ENCODE assay signal across 31 cellular contexts in genomic region chr6:159079367-159079766, GRCh38. TPM values are rescaled to one million over a fixed set of nuclear protein-coding genes. Genes with fewer than 3 reads are reported as not detected.
A peak's percentile ranks its signal among the peaks of the same experiment; 100 is the strongest.
DNase-seq lines count a peak whose midpoint lies in the region; ATAC-seq and TF ChIP-seq lines count a peak whose summit lies in the region.
"Had no signal": no experiment of that assay in that cellular context is flagged by ENCODE, and none has a peak within 500 bp of the region (broad histone marks: within the 10 kb centered on the region; RNA-seq: fewer than 3 reads in every experiment).

No MANE protein-coding gene starts in this region.

- H3K27ac ChIP-seq in upper lobe of right lung (no peak overlapping the region), suprapubic skin (no peak overlapping the region)
- H3K27ac ChIP-seq: dorsolateral prefrontal cortex, gastrocnemius medialis, sigmoid colon had no signal

- H3K36me3 ChIP-seq in upper lobe of right lung = no peaks in the 10 kb centered on the region
- no peaks in the 10 kb centered on the region for H3K36me3 ChIP-seq in suprapubic skin
- H3K36me3 ChIP-seq: gastrocnemius medialis, sigmoid colon had no signal

- H3K27me3 ChIP-seq in upper lobe of right lung = no peaks in the 10 kb centered on the region
- peaks cover 10% of the 10 kb centered on the region for H3K27me3 ChIP-seq in suprapubic skin
- H3K27me3 ChIP-seq: gastrocnemius medialis had no signal

- intact Hi-C loops in activated naive CD4-positive, alpha-beta T cell treated with anti-CD3 and anti-CD28 coated beads for 36 hours (cut with micrococcal nuclease) = no loop called here
- intact Hi-C loops in upper lobe of right lung (cut with DNase I) = no loop called here
- intact Hi-C loops in natural killer cell (cut with micrococcal nuclease) = no loop called here

- H3K4me1 ChIP-seq in upper lobe of right lung = no peaks in the 10 kb centered on the region
- H3K4me1 ChIP-seq in suprapubic skin = no peaks in the 10 kb centered on the region
- H3K4me1 ChIP-seq: gastrocnemius medialis, sigmoid colon had no signal

- H3K27me3 Mint-ChIP-seq in activated naive CD4-positive, alpha-beta T cell treated with anti-CD3 and anti-CD28 coated beads for 36 hours (ENCODE audit: low read depth) = no peaks in the 10 kb centered on the region
- H3K27me3 Mint-ChIP-seq in activated naive CD4-positive, alpha-beta T cell treated with anti-CD3 and anti-CD28 coated beads, Interleukin-2, amount 10 ng/mL, durations not matched to agents 7 days and 5 days = peaks cover 23% of the 10 kb centered on the region
- no peaks in the 10 kb centered on the region for H3K27me3 Mint-ChIP-seq in activated T-helper 17 cell treated with anti-CD3 and anti-CD28 coated beads, Interleukin-2, amount 50 U/mL, for 72 hours
- H3K27me3 Mint-ChIP-seq in naive B cell (no peaks in the 10 kb centered on the region), immature natural killer cell (ENCODE audit: low read depth in 3 of 3) (peaks cover 0 to 4% (median 4%) of the 10 kb centered on the region in 3 donors), natural killer cell (ENCODE audit: low read depth in 2 of 2) (no peaks in the 10 kb centered on the region)
- H3K27me3 Mint-ChIP-seq: naive thymus-derived CD8-positive, alpha-beta T cell; T-helper 17 cell had no signal

- H3K4me3 Mint-ChIP-seq in activated naive CD4-positive, alpha-beta T cell treated with anti-CD3 and anti-CD28 coated beads for 36 hours = no peak overlapping the region
- no peak overlapping the region for H3K4me3 Mint-ChIP-seq in activated naive CD4-positive, alpha-beta T cell treated with anti-CD3 and anti-CD28 coated beads, Interleukin-2, amount 10 ng/mL, durations not matched to agents 7 days and 5 days
- H3K4me3 Mint-ChIP-seq in activated T-helper 17 cell treated with anti-CD3 and anti-CD28 coated beads, Interleukin-2, amount 50 U/mL, for 72 hours = peak overlapping the region; percentile 57
- H3K4me3 Mint-ChIP-seq in naive B cell (peak overlapping the region in 2 of 8 donors; percentile 20 to 86), immature natural killer cell (no peak overlapping the region), natural killer cell (no peak overlapping the region)
- H3K4me3 Mint-ChIP-seq: brain had no signal

- H3K4me1 Mint-ChIP-seq in activated naive CD4-positive, alpha-beta T cell treated with anti-CD3 and anti-CD28 coated beads for 36 hours (ENCODE audit: low read depth) = peaks cover 50% of the 10 kb centered on the region
- peaks cover 19% of the 10 kb centered on the region for H3K4me1 Mint-ChIP-seq in activated naive CD4-positive, alpha-beta T cell treated with anti-CD3 and anti-CD28 coated beads, Interleukin-2, amount 10 ng/mL, durations not matched to agents 7 days and 5 days
- H3K4me1 Mint-ChIP-seq in activated T-helper 17 cell treated with anti-CD3 and anti-CD28 coated beads, Interleukin-2, amount 50 U/mL, for 72 hours = peaks cover 15% of the 10 kb centered on the region
- H3K4me1 Mint-ChIP-seq in naive B cell = peaks cover 43 to 75% (median 60%) of the 10 kb centered on the region in 3 donors
- peaks cover 25 to 55% of the 10 kb centered on the region in 2 donors for H3K4me1 Mint-ChIP-seq in immature natural killer cell
- peaks cover 36 to 43% of the 10 kb centered on the region in 2 donors for H3K4me1 Mint-ChIP-seq in natural killer cell

- H3K9me3 ChIP-seq in upper lobe of right lung = no peaks in the 10 kb centered on the region
- no peaks in the 10 kb centered on the region for H3K9me3 ChIP-seq in suprapubic skin
- H3K9me3 ChIP-seq: gastrocnemius medialis, sigmoid colon, SK-N-SH had no signal

- 47% methylated on average over 3 of the region's 3 CpGs for WGBS in suprapubic skin

- TF ChIP-seq EP300 in suprapubic skin (IDR thresholded peaks at IDR 0.05) = no peak

- no peak for ATAC-seq in activated T-helper 17 cell treated with anti-CD3 and anti-CD28 coated beads, Interleukin-2, amount 50 U/mL, for 72 hours (replicated peaks)
- no peak for ATAC-seq in naive B cell (ENCODE audit: low read depth in 2 of 2)
- ATAC-seq in upper lobe of right lung = no peak
- ATAC-seq in natural killer cell = no peak
- ATAC-seq: gastrocnemius medialis had no signal

- H3K27ac Mint-ChIP-seq in activated naive CD4-positive, alpha-beta T cell treated with anti-CD3 and anti-CD28 coated beads for 36 hours = peak overlapping the region; percentile 89
- no peak overlapping the region for H3K27ac Mint-ChIP-seq in activated naive CD4-positive, alpha-beta T cell treated with anti-CD3 and anti-CD28 coated beads, Interleukin-2, amount 10 ng/mL, durations not matched to agents 7 days and 5 days
- H3K27ac Mint-ChIP-seq in activated T-helper 17 cell treated with anti-CD3 and anti-CD28 coated beads, Interleukin-2, amount 50 U/mL, for 72 hours = no peak overlapping the region
- peak overlapping the region in 4 of 6 donors; percentile 53 to 92 (median 69) for H3K27ac Mint-ChIP-seq in naive B cell
- no peak overlapping the region for H3K27ac Mint-ChIP-seq in immature natural killer cell
- peak overlapping the region in 1 of 2 donors; percentile 59 for H3K27ac Mint-ChIP-seq in natural killer cell
- H3K27ac Mint-ChIP-seq: brain had no signal

- no peak overlapping the region for H3K4me3 ChIP-seq in upper lobe of right lung
- no peak overlapping the region for H3K4me3 ChIP-seq in suprapubic skin
- H3K4me3 ChIP-seq: dorsolateral prefrontal cortex, gastrocnemius medialis, sigmoid colon had no signal

- CTCF ChIA-PET in activated naive CD4-positive, alpha-beta T cell treated with anti-CD3 and anti-CD28 coated beads for 36 hours (lab: Charles Lee) = interaction anchor here (1.0 to 2.0 kb wide), 4 partner anchors 10 to 30 kb away, joined by 3 to 14 read pairs (median 6); no protein-coding TSS in a partner anchor
- CTCF ChIA-PET in activated naive CD4-positive, alpha-beta T cell treated with anti-CD3 and anti-CD28 coated beads, Interleukin-2, amount 10 ng/mL, durations not matched to agents 7 days and 5 days (lab: Charles Lee) = interaction anchor here (1.2 to 1.4 kb wide), 2 partner anchors 12 to 30 kb away, joined by 3 to 4 read pairs; no protein-coding TSS in a partner anchor

- TF ChIP-seq POLR2A in suprapubic skin (IDR thresholded peaks at IDR 0.05) = no peak

- no peak for DNase-seq in activated naive CD4-positive, alpha-beta T cell treated with anti-CD3 and anti-CD28 coated beads for 36 hours
- DNase-seq in activated naive CD4-positive, alpha-beta T cell treated with anti-CD3 and anti-CD28 coated beads, Interleukin-2, amount 10 ng/mL, durations not matched to agents 7 days and 5 days = no peak
- DNase-seq in naive B cell = no peak
- DNase-seq in upper lobe of right lung = no peak
- DNase-seq in immature natural killer cell = no peak
- no peak for DNase-seq in suprapubic skin (ENCODE audit: low spot score in 2 of 2)
- no peak for DNase-seq in natural killer cell
- DNase-seq: activated CD4-positive, alpha-beta T cell treated with anti-CD3 and anti-CD28 coated beads, Interleukin-2, amount 50 U/mL, for 4 hours; activated T-cell treated with anti-CD3 and anti-CD28 coated beads for 4 hours; amniotic stem cell; CD8-positive, alpha-beta T cell; dorsolateral prefrontal cortex; gastrocnemius medialis; KBM-7; kidney glomerular epithelial cell; midbrain; NCI-H2029; NCI-H524 treated with DMSO at 0.1 percent for 48 hours; NK-92 treated with Interleukin-12 subunit alpha and Interleukin-12 subunit beta, amount 100 ng/mL, for 24 hours; occipital lobe; sigmoid colon; SK-N-SH; stimulated activated CD4-positive, alpha-beta T cell treated with anti-CD3 and anti-CD28 coated beads, Interleukin-4, amount 100 ng/mL, for 1 hour; T-helper 17 cell had no signal

- no peaks in the 10 kb centered on the region for H3K9me3 Mint-ChIP-seq in activated naive CD4-positive, alpha-beta T cell treated with anti-CD3 and anti-CD28 coated beads for 36 hours
- peaks cover 8% of the 10 kb centered on the region for H3K9me3 Mint-ChIP-seq in activated naive CD4-positive, alpha-beta T cell treated with anti-CD3 and anti-CD28 coated beads, Interleukin-2, amount 10 ng/mL, durations not matched to agents 7 days and 5 days
- H3K9me3 Mint-ChIP-seq in activated T-helper 17 cell treated with anti-CD3 and anti-CD28 coated beads, Interleukin-2, amount 50 U/mL, for 72 hours = no peaks in the 10 kb centered on the region
- peaks cover 0 to 5% (median 0%) of the 10 kb centered on the region in 7 donors for H3K9me3 Mint-ChIP-seq in naive B cell
- H3K9me3 Mint-ChIP-seq in immature natural killer cell = no peaks in the 10 kb centered on the region
- H3K9me3 Mint-ChIP-seq in natural killer cell = no peaks in the 10 kb centered on the region
- H3K9me3 Mint-ChIP-seq: brain; CD8-positive, alpha-beta T cell; naive thymus-derived CD8-positive, alpha-beta T cell had no signal

- H3K36me3 Mint-ChIP-seq in activated naive CD4-positive, alpha-beta T cell treated with anti-CD3 and anti-CD28 coated beads for 36 hours (ENCODE audit: low read depth) = no peaks in the 10 kb centered on the region
- peaks cover 7% of the 10 kb centered on the region for H3K36me3 Mint-ChIP-seq in activated naive CD4-positive, alpha-beta T cell treated with anti-CD3 and anti-CD28 coated beads, Interleukin-2, amount 10 ng/mL, durations not matched to agents 7 days and 5 days
- H3K36me3 Mint-ChIP-seq in activated T-helper 17 cell treated with anti-CD3 and anti-CD28 coated beads, Interleukin-2, amount 50 U/mL, for 72 hours (ENCODE audit: low read depth) = no peaks in the 10 kb centered on the region
- no peaks in the 10 kb centered on the region for H3K36me3 Mint-ChIP-seq in naive B cell
- no peaks in the 10 kb centered on the region for H3K36me3 Mint-ChIP-seq in immature natural killer cell
- no peaks in the 10 kb centered on the region for H3K36me3 Mint-ChIP-seq in natural killer cell
- H3K36me3 Mint-ChIP-seq: brain; CD8-positive, alpha-beta T cell; naive thymus-derived CD8-positive, alpha-beta T cell had no signal

- TF ChIP-seq CTCF in upper lobe of right lung (IDR thresholded peaks at IDR 0.05) (no peak), suprapubic skin (IDR thresholded peaks at IDR 0.05) (no peak), natural killer cell (IDR thresholded peaks at IDR 0.05) (no peak)

RNA-seq across cellular contexts. Expression of gene TAGAP, which starts 34.6 kb away (rescaled TPM):
- 10 to 100 TPM; 79.6 to 82.6 TPM for total RNA-seq in activated naive CD4-positive, alpha-beta T cell treated with anti-CD3 and anti-CD28 coated beads for 36 hours
- 10 to 100 TPM; 11.7 to 80.7 TPM for total RNA-seq in activated T-helper 17 cell treated with anti-CD3 and anti-CD28 coated beads, Interleukin-2, amount 50 U/mL, for 72 hours
- polyA plus RNA-seq in naive B cell (ENCODE audit: low read depth in 6 of 6) = 100 to 1,000 TPM; 259 to 433 (median 379) TPM
- 12.9 TPM for total RNA-seq in upper lobe of right lung
- polyA plus RNA-seq in immature natural killer cell = 100 to 1,000 TPM in 1 of 3 donors, 10 to 100 TPM in 2; 63.6 to 114 (median 84.4) TPM
- 1 to 10 TPM; 1.2 to 1.9 (median 1.5) TPM for total RNA-seq in suprapubic skin
- total RNA-seq in natural killer cell = 100 to 1,000 TPM; 139 to 291 (median 178) TPM
- total RNA-seq: Daoy, H1, MCF 10A, pulmonary artery endothelial cell had no signal
- polyA plus RNA-seq: H1, SK-N-SH had no signal

Comparison
In these comparisons a context has a peak if more than half of its experiments do, and no peak if none do; other contexts are left out.
1. H3K27ac Mint-ChIP-seq: peak in activated naive CD4-positive, alpha-beta T cell treated with anti-CD3 and anti-CD28 coated beads for 36 hours (single experiment) and naive B cell (4 of 6); none in activated naive CD4-positive, alpha-beta T cell treated with anti-CD3 and anti-CD28 coated beads, Interleukin-2, amount 10 ng/mL, durations not matched to agents 7 days and 5 days (single experiment), activated T-helper 17 cell treated with anti-CD3 and anti-CD28 coated beads, Interleukin-2, amount 50 U/mL, for 72 hours (single experiment) and immature natural killer cell (0 of 6).